Comparison of ENCODE assay signal across 14 cellular contexts in genomic region chr20:47740225-47741184, GRCh38. TPM values are rescaled to one million over a fixed set of nuclear protein-coding genes. Genes with fewer than 3 reads are reported as not detected.
DNase-seq lines count a peak whose midpoint lies in the region; ATAC-seq, FAIRE-seq and TF ChIP-seq lines count a peak whose summit lies in the region.
"Had no signal": no experiment of that assay in that cellular context is flagged by ENCODE, and none has a peak within 500 bp of the region (broad histone marks: within the 10 kb centered on the region; RNA-seq: fewer than 3 reads in every experiment).

No MANE protein-coding gene starts in this region.

- H3K27me3 ChIP-seq in A673 (replicated peaks; ENCODE audit: insufficient read depth, low read depth, low read length, poor library complexity): no peaks in the 10 kb centered on the region
- H3K27me3 ChIP-seq: adrenal gland had no signal

- no TSS peak for BruUV-seq in A673 (replicated peaks; lab: Mats Ljungman, UMichigan)

- intact Hi-C loops in A673 (cut with micrococcal nuclease; ENCODE audit: unreplicated experiment): no loop called here
- intact Hi-C loops in kidney (cut with DNase I): no loop called here

- CTCF ChIA-PET in A673 (lab: Charles Lee) (no interaction called here), WTC11 (lab: Charles Lee) (interaction anchor here (1.2 kb wide), 1 partner anchor 15 kb away, joined by 6 read pairs; no protein-coding TSS in a partner anchor)

- peaks cover 3% of the 10 kb centered on the region; the same call in 1 of the 2 replicates for H3K4me1 Mint-ChIP-seq in WTC11
- H3K4me1 Mint-ChIP-seq in stimulated activated effector memory CD8-positive, alpha-beta T cell treated with anti-CD3 and anti-CD28 coated beads, Interleukin-12 subunit alpha, Interleukin-12 subunit beta, amount 100 ng/mL, for 72 hours: no peaks in the 10 kb centered on the region

- no peaks in the 10 kb centered on the region for H3K36me3 Mint-ChIP-seq in WTC11
- H3K36me3 Mint-ChIP-seq in stimulated activated effector memory CD8-positive, alpha-beta T cell treated with anti-CD3 and anti-CD28 coated beads, Interleukin-12 subunit alpha, Interleukin-12 subunit beta, amount 100 ng/mL, for 72 hours: no peaks in the 10 kb centered on the region
- H3K36me3 Mint-ChIP-seq: IgD-negative memory B cell had no signal

- H3K9me3 Mint-ChIP-seq in WTC11: no peaks in the 10 kb centered on the region
- no peaks in the 10 kb centered on the region for H3K9me3 Mint-ChIP-seq in stimulated activated effector memory CD8-positive, alpha-beta T cell treated with anti-CD3 and anti-CD28 coated beads, Interleukin-12 subunit alpha, Interleukin-12 subunit beta, amount 100 ng/mL, for 72 hours

- no peak overlapping the region for H3K9ac ChIP-seq in kidney (ENCODE audit: low read length in 2 of 2)

- POLR2A ChIA-PET in A673 (lab: Charles Lee; ENCODE audit: low non-redundant PET) (no interaction called here), WTC11 (lab: Charles Lee) (no interaction called here)

- H3K36me3 ChIP-seq in A673 (ENCODE audit: insufficient read depth, low read length, poor library complexity, severe bottlenecking) (no peaks in the 10 kb centered on the region), kidney (ENCODE audit: control insufficient read depth in 1 of 2, insufficient read depth in 2 of 2, low read length in 2 of 2) (no peaks in the 10 kb centered on the region)
- H3K36me3 ChIP-seq: adrenal gland had no signal

- no peak for TF ChIP-seq POLR2A in NB4 (IDR thresholded peaks at IDR 0.05; ENCODE audit: extremely low read depth, insufficient read length)

- peak overlapping the region; percentile 69; the same call in 1 of the 2 replicates for H3K27ac Mint-ChIP-seq in WTC11
- H3K27ac Mint-ChIP-seq in stimulated activated effector memory CD8-positive, alpha-beta T cell treated with anti-CD3 and anti-CD28 coated beads, Interleukin-12 subunit alpha, Interleukin-12 subunit beta, amount 100 ng/mL, for 72 hours: no peak overlapping the region

- TF ChIP-seq CTCF in A673 (conservative IDR thresholded peaks at IDR 0.05; ENCODE audit: low read depth, low read length): no peak
- no peak for TF ChIP-seq CTCF in NB4 (IDR thresholded peaks at IDR 0.05; ENCODE audit: low read depth, low read length)
- no peak for TF ChIP-seq CTCF in WTC11 (IDR thresholded peaks at IDR 0.05)
- no peak for TF ChIP-seq CTCF in kidney (IDR thresholded peaks at IDR 0.05; ENCODE audit: borderline replicate concordance, extremely low read depth, insufficient read depth)

- H3K27ac ChIP-seq in A673 (ENCODE audit: low read depth, low read length, poor library complexity, severe bottlenecking) (no peak overlapping the region), kidney (ENCODE audit: low read depth in 2 of 2, low read length in 2 of 2) (no peak overlapping the region)
- H3K27ac ChIP-seq: adrenal gland had no signal

- no peak overlapping the region for H3K4me3 Mint-ChIP-seq in WTC11
- H3K4me3 Mint-ChIP-seq in stimulated activated effector memory CD8-positive, alpha-beta T cell treated with anti-CD3 and anti-CD28 coated beads, Interleukin-12 subunit alpha, Interleukin-12 subunit beta, amount 100 ng/mL, for 72 hours: no peak overlapping the region
- H3K4me3 Mint-ChIP-seq: IgD-negative memory B cell had no signal

- H3K4me3 ChIP-seq in A673 (ENCODE audit: low read depth, low read length, poor library complexity, severe bottlenecking) (no peak overlapping the region), NB4 (ENCODE audit: low read depth, low read length) (no peak overlapping the region), kidney (ENCODE audit: low read length in 2 of 2) (no peak overlapping the region)
- H3K4me3 ChIP-seq: adrenal gland had no signal

- no peaks in the 10 kb centered on the region; the same call in 1 of the 2 replicates for H3K27me3 Mint-ChIP-seq in WTC11 (ENCODE audit: low read depth)

- H3K9me3 ChIP-seq in A673 (ENCODE audit: low read depth, low read length, poor library complexity, severe bottlenecking) (no peaks in the 10 kb centered on the region), kidney (ENCODE audit: control insufficient read depth in 1 of 2, low read length in 2 of 2) (no peaks in the 10 kb centered on the region)
- H3K9me3 ChIP-seq: adrenal gland had no signal

- ATAC-seq in WTC11: peak; percentile 70
- no peak for ATAC-seq in stimulated activated effector memory CD8-positive, alpha-beta T cell treated with anti-CD3 and anti-CD28 coated beads, Interleukin-12 subunit alpha, Interleukin-12 subunit beta, amount 100 ng/mL, for 72 hours

- DNase-seq in A673 (ENCODE audit: low spot score): peak; percentile 45
- peak; percentile 72 for DNase-seq in NB4 (ENCODE audit: low read depth)
- peak; percentile 45 for DNase-seq in WTC11 (ENCODE audit: low spot score)
- peak; percentile 29 for DNase-seq in kidney
- no peak for DNase-seq in NCI-H226
- DNase-seq in GM19240 (ENCODE audit: insufficient read length, low spot score): no peak
- no peak for DNase-seq in COLO829 (ENCODE audit: low spot score)
- DNase-seq in stimulated activated effector memory CD8-positive, alpha-beta T cell treated with anti-CD3 and anti-CD28 coated beads, Interleukin-12 subunit alpha, Interleukin-12 subunit beta, amount 100 ng/mL, for 72 hours (ENCODE audit: low spot score in 2 of 2): no peak
- DNase-seq: dermis blood vessel endothelial cell, DMS 273 treated with DMSO at 0.1 percent for 48 hours, NCI-H2107 had no signal

- H3K4me1 ChIP-seq in A673 (ENCODE audit: insufficient read depth, low read length, poor library complexity, severe bottlenecking): no peaks in the 10 kb centered on the region
- H3K4me1 ChIP-seq in kidney (ENCODE audit: control insufficient read depth in 1 of 2, insufficient read depth in 1 of 2, low read depth in 1 of 2, low read length in 2 of 2): no peaks in the 10 kb centered on the region
- H3K4me1 ChIP-seq: adrenal gland had no signal

- no peak for FAIRE-seq in kidney (lab: Jason Lieb, UNC)
- FAIRE-seq: RCC 7860 had no signal

TF ChIP-seq in WTC11, 78 proteins besides CTCF, POLR2A, EP300 and RAD21:
- TF ChIP-seq ZNF671 (CRISPR knock-in tag; IDR thresholded peaks at IDR 0.05) (no peak), ZNF396 (CRISPR knock-in tag; IDR thresholded peaks at IDR 0.05; ENCODE audit: borderline replicate concordance) (no peak), SOX15 (CRISPR knock-in tag; IDR thresholded peaks at IDR 0.05) (no peak), MLX (CRISPR knock-in tag; IDR thresholded peaks at IDR 0.05) (no peak), CREB1 (CRISPR knock-in tag; IDR thresholded peaks at IDR 0.05) (no peak), TEAD4 (CRISPR knock-in tag; IDR thresholded peaks at IDR 0.05) (no peak), IRF2 (CRISPR knock-in tag; IDR thresholded peaks at IDR 0.05; ENCODE audit: borderline replicate concordance, low read depth) (0 out of 2 replicates have a peak, but pooled peaks have one; percentile 39), SP1 (CRISPR knock-in tag; conservative IDR thresholded peaks at IDR 0.05) (no peak), ZNF423 (CRISPR knock-in tag; IDR thresholded peaks at IDR 0.05) (peak; percentile 14; the same call in 1 of the 2 replicates), USF2 (CRISPR knock-in tag; IDR thresholded peaks at IDR 0.05) (no peak), ATF2 (CRISPR knock-in tag; IDR thresholded peaks at IDR 0.05; ENCODE audit: borderline replicate concordance, low read depth) (no peak)

RNA-seq across cellular contexts. Expression of gene SULF2, which starts 44.8 kb away (rescaled TPM):
- total RNA-seq in A673 (2021) (0.68 and 0.69 TPM in 2 replicates), WTC11 (2021) (36.0 to 38.1 TPM (median 37.5 TPM) in 3 replicates), kidney (257 TPM)
- polyA plus RNA-seq in kidney (ENCODE audit: insufficient read depth, low read depth, low replicate concordance): 85.1 TPM

Comparison
In these comparisons a context has a peak if more than half of its experiments do, and no peak if none do; other contexts are left out.
1. DNase-seq: peak in A673 (single experiment), NB4 (single experiment), WTC11 (single experiment) and kidney (single experiment); none in NCI-H226 (single experiment), GM19240 (single experiment), COLO829 (single experiment) and stimulated activated effector memory CD8-positive, alpha-beta T cell treated with anti-CD3 and anti-CD28 coated beads, Interleukin-12 subunit alpha, Interleukin-12 subunit beta, amount 100 ng/mL, for 72 hours (0 of 2).
2. RNA of gene SULF2, which starts 44.8 kb away (total RNA-seq): 257 TPM in kidney (single experiment) and 36.0 to 38.1 TPM in WTC11; 0.68 to 0.69 TPM in A673; every median in the first group is over 10 times any median in the second.